ENCODE assay signal across 1 cellular context in genomic region chr1:51729824-51730284, GRCh38.
TF ChIP-seq lines count a peak whose summit lies in the region.

No MANE protein-coding gene starts in this region.

TF ChIP-seq in K562, 482 proteins besides CTCF, POLR2A, EP300 and RAD21 (continued from another document and continues in another):
- TF ChIP-seq TAF1 (IDR thresholded peaks at IDR 0.05; ENCODE audit: control insufficient read depth, extremely low read depth, insufficient read depth, low read length, severe bottlenecking) = peak; percentile 69
- TF ChIP-seq MLLT1 (IDR thresholded peaks at IDR 0.05) = peak; percentile 24 to 43; a peak in 2 of 4 replicates
- TF ChIP-seq ZNF431 (CRISPR knock-in tag; IDR thresholded peaks at IDR 0.05) = no peak
- no peak for TF ChIP-seq KLF10 (CRISPR knock-in tag; IDR thresholded peaks at IDR 0.05)
- TF ChIP-seq ZFP1 (CRISPR knock-in tag; IDR thresholded peaks at IDR 0.05) = no peak
- TF ChIP-seq NEUROD1 (IDR thresholded peaks at IDR 0.05; ENCODE audit: borderline replicate concordance, low read depth, low read length, partially characterized antibody) = peak; percentile 7
- TF ChIP-seq ELF2 (CRISPR knock-in tag; IDR thresholded peaks at IDR 0.05) = no peak
- TF ChIP-seq HDAC8 (tag; IDR thresholded peaks at IDR 0.05) = no peak; the same call in 1 of the 2 replicates
- TF ChIP-seq BACH1 (tag; IDR thresholded peaks at IDR 0.05) = no peak
- no peak for TF ChIP-seq ARHGAP35 (IDR thresholded peaks at IDR 0.05; ENCODE audit: partially characterized antibody)
- no peak for TF ChIP-seq TFE3 (CRISPR knock-in tag; IDR thresholded peaks at IDR 0.05)
- no peak for TF ChIP-seq MCM3 (IDR thresholded peaks at IDR 0.05)
- TF ChIP-seq TAL1 (IDR thresholded peaks at IDR 0.05) = no peak
- TF ChIP-seq MYBL2 (IDR thresholded peaks at IDR 0.05; ENCODE audit: low read depth) = no peak
- TF ChIP-seq MYBL2 (CRISPR knock-in tag; IDR thresholded peaks at IDR 0.05; ENCODE audit: borderline replicate concordance) = no peak
- TF ChIP-seq HMG20A (CRISPR knock-in tag; conservative IDR thresholded peaks at IDR 0.05) = no peak
- TF ChIP-seq LEF1 (IDR thresholded peaks at IDR 0.05) = no peak
- TF ChIP-seq ZNF347 (CRISPR knock-in tag; IDR thresholded peaks at IDR 0.05; ENCODE audit: low read depth) = no peak
- no peak for TF ChIP-seq RHOXF2B (CRISPR knock-in tag; conservative IDR thresholded peaks at IDR 0.05)
- peak; percentile 46; the same call in 1 of the 2 replicates for TF ChIP-seq NKRF (IDR thresholded peaks at IDR 0.05; ENCODE audit: borderline replicate concordance)
- no peak; the same call in 1 of the 2 replicates for TF ChIP-seq HDAC2 (IDR thresholded peaks at IDR 0.05)
- no peak for TF ChIP-seq SP2 (IDR thresholded peaks at IDR 0.05; ENCODE audit: extremely low read depth, low read depth, low read length, poor library complexity, severe bottlenecking)
- TF ChIP-seq YBX1 (IDR thresholded peaks at IDR 0.05) = no peak
- no peak for TF ChIP-seq WHSC1 (IDR thresholded peaks at IDR 0.05; ENCODE audit: low read length)
- TF ChIP-seq BRD4 (IDR thresholded peaks at IDR 0.05) = no peak
- no peak for TF ChIP-seq EWSR1 (IDR thresholded peaks at IDR 0.05; ENCODE audit: borderline replicate concordance, low read depth, partially characterized antibody)
- no peak for TF ChIP-seq TAF15 (IDR thresholded peaks at IDR 0.05; ENCODE audit: low read depth, low read length)
- no peak for TF ChIP-seq MIER1 (IDR thresholded peaks at IDR 0.05; ENCODE audit: low read depth)
- no peak for TF ChIP-seq NCOA4 (IDR thresholded peaks at IDR 0.05; ENCODE audit: partially characterized antibody)
- peak; percentile 67 for TF ChIP-seq POLR2B (IDR thresholded peaks at IDR 0.05; ENCODE audit: low read depth, partially characterized antibody)
- no peak for TF ChIP-seq MLX (CRISPR knock-in tag; conservative IDR thresholded peaks at IDR 0.05)
- no peak for TF ChIP-seq ZNF398 (CRISPR knock-in tag; IDR thresholded peaks at IDR 0.05)
- TF ChIP-seq SMARCE1 (IDR thresholded peaks at IDR 0.05) = peak; percentile 50; the same call in 1 of the 2 replicates
- TF ChIP-seq BDP1 (IDR thresholded peaks at IDR 0.05; ENCODE audit: insufficient read depth, insufficient read length) = no peak
- no peak for TF ChIP-seq FOS (IDR thresholded peaks at IDR 0.05; ENCODE audit: extremely low read depth, insufficient read length)
- no peak for TF ChIP-seq POLR3G (IDR thresholded peaks at IDR 0.05; ENCODE audit: extremely low read depth, insufficient read length, insufficient replicate concordance)
- TF ChIP-seq ZNF212 (CRISPR knock-in tag; IDR thresholded peaks at IDR 0.05) = no peak
- TF ChIP-seq ZNF512 (tag; IDR thresholded peaks at IDR 0.05) = no peak
- TF ChIP-seq ZBTB12 (CRISPR knock-in tag; IDR thresholded peaks at IDR 0.05) = no peak
- 0 out of 4 replicates have a peak, but pooled peaks of 1 of the 2 experiments have one; percentile 4 for TF ChIP-seq KDM4B (IDR thresholded peaks at IDR 0.05; ENCODE audit: borderline replicate concordance in 2 of 2, low read depth in 1 of 2)
- TF ChIP-seq CBX3 (IDR thresholded peaks at IDR 0.05; ENCODE audit: borderline replicate concordance in 1 of 2, low read length in 2 of 2) = no peak
- TF ChIP-seq GTF2E2 (tag; IDR thresholded peaks at IDR 0.05) = 0 out of 2 replicates have a peak, but pooled peaks have one; percentile 40
- TF ChIP-seq ETV5 (CRISPR knock-in tag; IDR thresholded peaks at IDR 0.05; ENCODE audit: low read depth) = no peak
- no peak for TF ChIP-seq NUFIP1 (IDR thresholded peaks at IDR 0.05; ENCODE audit: partially characterized antibody)
- TF ChIP-seq ZNF668 (CRISPR knock-in tag; IDR thresholded peaks at IDR 0.05) = no peak
- peak; percentile 7 for TF ChIP-seq CXXC5 (CRISPR knock-in tag; IDR thresholded peaks at IDR 0.05)
- TF ChIP-seq PCBP1 (IDR thresholded peaks at IDR 0.05; ENCODE audit: low read depth, low read length, poor library complexity, severe bottlenecking) = peak; percentile 40
- TF ChIP-seq TBP (optimal IDR thresholded peaks at IDR 0.05; ENCODE audit: low read depth, low read length) = peak; percentile 65
- TF ChIP-seq ASH1L (IDR thresholded peaks at IDR 0.05; ENCODE audit: borderline replicate concordance, low read depth, partially characterized antibody) = no peak
- TF ChIP-seq HOMEZ (CRISPR knock-in tag; IDR thresholded peaks at IDR 0.05) = no peak
- no peak for TF ChIP-seq USF1 (CRISPR knock-in tag; IDR thresholded peaks at IDR 0.05)
- TF ChIP-seq ZNF384 (IDR thresholded peaks at IDR 0.05; ENCODE audit: low read depth, low read length) = no peak
- peak; percentile 21; the same call in 1 of the 2 replicates for TF ChIP-seq PHF21A (IDR thresholded peaks at IDR 0.05; ENCODE audit: borderline replicate concordance, low read depth)
- no peak for TF ChIP-seq TRIM25 (IDR thresholded peaks at IDR 0.05; ENCODE audit: borderline replicate concordance)
- peak; percentile 18 to 52 for TF ChIP-seq E2F6 (IDR thresholded peaks at IDR 0.05; ENCODE audit: borderline replicate concordance in 1 of 2, extremely low read depth in 1 of 2, insufficient read depth in 1 of 2, insufficient read length in 1 of 2, low read depth in 1 of 2, low read length in 1 of 2, poor library complexity in 1 of 2, severe bottlenecking in 1 of 2)
- no peak for TF ChIP-seq MECOM (CRISPR knock-in tag; IDR thresholded peaks at IDR 0.05)
